ENCODE assay signal across 21 cellular contexts in genomic region chr22:24219750-24220149, GRCh38. TPM values are rescaled to one million over a fixed set of nuclear protein-coding genes. Genes with fewer than 3 reads are reported as not detected.
DNase-seq lines count a peak whose midpoint lies in the region; ATAC-seq and TF ChIP-seq lines count a peak whose summit lies in the region.
"Had no signal": no experiment of that assay in that cellular context is flagged by ENCODE, and none has a peak within 500 bp of the region (broad histone marks: within the 10 kb centered on the region; RNA-seq: fewer than 3 reads in every experiment).

No MANE protein-coding gene starts in this region.

- no peaks in the 10 kb centered on the region for H3K4me1 Mint-ChIP-seq in nephron progenitor cell
- peaks cover 7% of the 10 kb centered on the region for H3K4me1 Mint-ChIP-seq in CD8-positive, alpha-beta T cell (ENCODE audit: low read depth)
- H3K4me1 Mint-ChIP-seq: H9 had no signal

- peaks cover 40% of the 10 kb centered on the region for H3K36me3 ChIP-seq in left ventricle myocardium inferior
- peaks cover 25% of the 10 kb centered on the region for H3K36me3 ChIP-seq in osteoblast (ENCODE audit: insufficient read depth, low read length)
- H3K36me3 ChIP-seq in H7 (replicated peaks; ENCODE audit: control insufficient read depth, insufficient read depth, low read length), result no peaks in the 10 kb centered on the region
- no peaks in the 10 kb centered on the region for H3K36me3 ChIP-seq in CD8-positive, alpha-beta T cell (ENCODE audit: insufficient read depth, low read length)

- H3K27me3 ChIP-seq in left ventricle myocardium inferior (ENCODE audit: low read depth), result no peaks in the 10 kb centered on the region
- H3K27me3 ChIP-seq in osteoblast (ENCODE audit: insufficient read depth, low read length), result no peaks in the 10 kb centered on the region
- no peaks in the 10 kb centered on the region for H3K27me3 ChIP-seq in H7 (ENCODE audit: control insufficient read depth, insufficient read depth, low read length)
- no peaks in the 10 kb centered on the region for H3K27me3 ChIP-seq in CD8-positive, alpha-beta T cell (ENCODE audit: insufficient read depth, low read length)

- peaks cover 8% of the 10 kb centered on the region for H3K9me3 Mint-ChIP-seq in nephron progenitor cell
- H3K9me3 Mint-ChIP-seq in CD8-positive, alpha-beta T cell, result no peaks in the 10 kb centered on the region

- no peak overlapping the region for H3K4me2 ChIP-seq in osteoblast (ENCODE audit: insufficient read depth, low read length)

- peak overlapping the region; percentile 58 for H3K27ac ChIP-seq in left ventricle myocardium inferior (replicated peaks)
- no peak overlapping the region for H3K27ac ChIP-seq in osteoblast (ENCODE audit: low read depth, low read length)
- H3K27ac ChIP-seq in CD8-positive, alpha-beta T cell (ENCODE audit: low read depth, low read length), result no peak overlapping the region
- H3K27ac ChIP-seq: GM23248 had no signal

- DNase-seq in left ventricle myocardium inferior (no peak), Right ventricle myocardium superior (no peak), hepatic stellate cell (ENCODE audit: low spot score) (peak; percentile 0), nephron progenitor cell (no peak), osteoblast (ENCODE audit: insufficient read length, low spot score, missing footprints) (peak; percentile 26), H7 (no peak)
- DNase-seq in CD8-positive, alpha-beta T cell, result no peak
- DNase-seq: C1 segment of cervical spinal cord; Caco-2; CD4-positive, alpha-beta memory T cell; DMS 273 treated with DMSO at 0.1 percent for 48 hours; DMS79; EL; GDM1; GM23248; H9 had no signal

- H3K4me3 ChIP-seq in left ventricle myocardium inferior (no peak overlapping the region), osteoblast (ENCODE audit: insufficient read depth, low read length) (no peak overlapping the region), H7 (ENCODE audit: insufficient read depth, low read depth, low read length) (no peak overlapping the region)
- no peak overlapping the region for H3K4me3 ChIP-seq in CD8-positive, alpha-beta T cell (ENCODE audit: low read depth, low read length)
- H3K4me3 ChIP-seq: GM12878, GM23248 had no signal

- CTCF ChIA-PET in CD8-positive, alpha-beta T cell (lab: Charles Lee), result no interaction called here

- H4K20me1 ChIP-seq in osteoblast (ENCODE audit: insufficient read depth, low read length), result no peaks in the 10 kb centered on the region

- peaks cover 8% of the 10 kb centered on the region for H3K27me3 Mint-ChIP-seq in nephron progenitor cell (ENCODE audit: low read depth, poor library complexity)
- no peaks in the 10 kb centered on the region for H3K27me3 Mint-ChIP-seq in CD8-positive, alpha-beta T cell (ENCODE audit: low read depth)
- H3K27me3 Mint-ChIP-seq: CD4-positive, alpha-beta memory T cell had no signal

- H3K27ac Mint-ChIP-seq in nephron progenitor cell, result peak overlapping the region; percentile 87
- H3K27ac Mint-ChIP-seq in CD8-positive, alpha-beta T cell, result no peak overlapping the region

- H3K4me3 Mint-ChIP-seq in nephron progenitor cell, result no peak overlapping the region
- no peak overlapping the region for H3K4me3 Mint-ChIP-seq in CD8-positive, alpha-beta T cell
- H3K4me3 Mint-ChIP-seq: CD4-positive, alpha-beta memory T cell; H9 had no signal

- intact Hi-C loops in left ventricle myocardium inferior (cut with micrococcal nuclease) (no loop called here), Right ventricle myocardium superior (cut with DNase I) (no loop called here)
- intact Hi-C loops in CD8-positive, alpha-beta T cell (cut with DNase I, micrococcal nuclease), result no loop called here

- no peaks in the 10 kb centered on the region for H3K79me2 ChIP-seq in osteoblast (ENCODE audit: insufficient read depth, low read length)

- H2AFZ ChIP-seq in osteoblast (ENCODE audit: low read length), result no peak overlapping the region
- H2AFZ ChIP-seq: GM23248 had no signal

- peaks cover 11% of the 10 kb centered on the region for H3K9me3 ChIP-seq in left ventricle myocardium inferior (replicated peaks)
- peaks cover 2% of the 10 kb centered on the region for H3K9me3 ChIP-seq in osteoblast (ENCODE audit: low read depth, low read length)
- peaks cover 3% of the 10 kb centered on the region for H3K9me3 ChIP-seq in CD8-positive, alpha-beta T cell (ENCODE audit: low read length)

- no peaks in the 10 kb centered on the region for H3K4me1 ChIP-seq in left ventricle myocardium inferior
- H3K4me1 ChIP-seq in osteoblast (ENCODE audit: insufficient read depth, low read length), result no peaks in the 10 kb centered on the region
- H3K4me1 ChIP-seq in CD8-positive, alpha-beta T cell (ENCODE audit: insufficient read depth, low read length), result no peaks in the 10 kb centered on the region
- H3K4me1 ChIP-seq: Caco-2 had no signal

- POLR2A ChIA-PET in CD8-positive, alpha-beta T cell (lab: Charles Lee), result no interaction called here

- H3K36me3 Mint-ChIP-seq in nephron progenitor cell (ENCODE audit: low read depth), result no peaks in the 10 kb centered on the region
- H3K36me3 Mint-ChIP-seq in CD8-positive, alpha-beta T cell, result no peaks in the 10 kb centered on the region
- H3K36me3 Mint-ChIP-seq: CD4-positive, alpha-beta memory T cell had no signal

- ATAC-seq in Right ventricle myocardium superior (ENCODE audit: poor library complexity), result no peak
- no peak for ATAC-seq in CD8-positive, alpha-beta T cell
- ATAC-seq: GM12878, HCT116 had no signal

- TF ChIP-seq CTCF in left ventricle myocardium inferior (IDR thresholded peaks at IDR 0.05; ENCODE audit: borderline replicate concordance), result no peak
- TF ChIP-seq CTCF in nephron progenitor cell (IDR thresholded peaks at IDR 0.05), result no peak
- TF ChIP-seq CTCF in osteoblast (IDR thresholded peaks at IDR 0.05; ENCODE audit: extremely low read depth, low read depth, low read length), result no peak
- TF ChIP-seq CTCF in CD8-positive, alpha-beta T cell (IDR thresholded peaks at IDR 0.05), result no peak

RNA-seq across cellular contexts. Expression of gene GGT5, which starts 25.1 kb away (rescaled TPM):
- total RNA-seq in left ventricle myocardium inferior, result 21.1 TPM
- total RNA-seq in Right ventricle myocardium superior, result 21.0 TPM
- total RNA-seq in osteoblast, result 7.2 and 16.2 TPM in 2 replicates
- total RNA-seq in H7 (2014; rRNA removed; shearing (Covaris generic)), result 0.63 TPM in 1 of 2 replicates, not detected in the other
- total RNA-seq in CD8-positive, alpha-beta T cell, result not detected
- total RNA-seq: A172; A673; CD4-positive, alpha-beta memory T cell; GM12878; H1 had no signal

RNA-seq across cellular contexts. Expression of gene SUSD2, which starts 38.5 kb away (rescaled TPM):
- 3.2 TPM for total RNA-seq in left ventricle myocardium inferior
- 2.6 TPM for total RNA-seq in Right ventricle myocardium superior
- 0.72 and 2.4 TPM in 2 replicates for total RNA-seq in osteoblast
- total RNA-seq in H7 (2014; rRNA removed; shearing (Covaris generic)), result 0.83 and 1.3 TPM in 2 replicates
- 1 to 10 TPM; 1.2 TPM for total RNA-seq in CD8-positive, alpha-beta T cell
- total RNA-seq: GM23248 had no signal

RNA-seq across cellular contexts. Expression of gene SPECC1L, which starts 50.9 kb away (rescaled TPM):
- 51.9 TPM for total RNA-seq in left ventricle myocardium inferior
- 41.1 TPM for total RNA-seq in Right ventricle myocardium superior
- total RNA-seq in osteoblast, result 45.7 and 46.7 TPM in 2 replicates
- 23.0 and 27.2 TPM in 2 replicates for total RNA-seq in H7 (2014; rRNA removed; shearing (Covaris generic))
- 10 to 100 TPM; 24.7 to 28.6 TPM for total RNA-seq in CD8-positive, alpha-beta T cell

Comparison
In these comparisons a context has a peak if more than half of its experiments do, and no peak if none do; other contexts are left out.
1. DNase-seq: peak in hepatic stellate cell (single experiment) and osteoblast (single experiment); none in left ventricle myocardium inferior (single experiment), Right ventricle myocardium superior (single experiment), nephron progenitor cell (single experiment), H7 (single experiment) and CD8-positive, alpha-beta T cell (0 of 7).